Comparison of ENCODE assay signal across 3 cellular contexts in the genomic region with DNA sequence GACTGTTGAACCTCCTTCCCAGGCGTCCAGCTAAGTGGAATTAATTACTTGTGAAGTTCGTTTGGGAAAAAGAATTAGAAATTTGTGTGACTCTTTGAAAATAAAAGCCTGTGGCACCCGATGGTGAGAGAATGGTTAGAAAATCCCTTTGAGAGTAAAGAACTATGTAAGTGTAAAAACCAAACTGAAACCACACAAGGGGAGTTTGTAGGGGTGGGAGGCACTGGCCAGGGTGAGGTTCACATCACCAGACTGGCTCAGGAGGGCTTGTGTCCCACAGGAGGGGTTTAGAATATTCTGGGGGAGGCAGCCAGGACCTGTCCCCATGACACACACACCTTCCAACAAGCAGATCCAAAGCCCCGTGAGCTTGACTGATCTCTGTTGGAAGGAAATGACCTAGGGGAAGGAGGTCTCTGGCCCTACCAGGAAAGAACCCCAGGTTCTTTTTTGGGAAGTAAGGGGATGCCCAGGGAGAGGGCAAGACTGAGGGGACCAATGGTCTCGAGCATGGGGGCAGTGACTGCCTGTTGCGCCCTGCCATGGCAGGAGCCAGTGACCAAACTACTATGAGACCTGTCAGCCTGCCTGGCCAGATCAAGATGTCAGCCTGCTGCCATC.
TF ChIP-seq lines count a peak whose summit lies in the region.

No MANE protein-coding gene starts in this region.

TF ChIP-seq in GM12891, 5 proteins besides CTCF, POLR2A, EP300 and RAD21:
- TF ChIP-seq PAX5 (IDR thresholded peaks at IDR 0.05; ENCODE audit: insufficient read depth, low read length, severe bottlenecking): no peak
- no peak for TF ChIP-seq POU2F2 (IDR thresholded peaks at IDR 0.05; ENCODE audit: low read depth, low read length)
- TF ChIP-seq POLR2AphosphoS5 (IDR thresholded peaks at IDR 0.05; ENCODE audit: low read depth, low read length): no peak
- TF ChIP-seq SPI1 (IDR thresholded peaks at IDR 0.05; ENCODE audit: low read depth, low read length): no peak
- no peak for TF ChIP-seq TAF1 (IDR thresholded peaks at IDR 0.05; ENCODE audit: low read depth, low read length)
TF ChIP-seq in GM12891: peak in this region for 0.

TF ChIP-seq in GM12878, 131 proteins besides CTCF, POLR2A, EP300 and RAD21 (continues in another document):
- TF ChIP-seq BHLHE40 (IDR thresholded peaks at IDR 0.05; ENCODE audit: borderline replicate concordance in 1 of 2, low read depth in 2 of 2, low read length in 1 of 2) (peak; percentile 63 to 71; a peak in 3 of 4 replicates), MEF2B (IDR thresholded peaks at IDR 0.05; ENCODE audit: partially characterized antibody, poor library complexity, severe bottlenecking) (peak; percentile 99), IKZF1 (conservative IDR thresholded peaks at IDR 0.05) (peak; percentile 88), PAX5 (IDR thresholded peaks at IDR 0.05; ENCODE audit: borderline replicate concordance, low read depth, low read length) (peak; percentile 59; the same call in 1 of the 2 replicates), BCL11A (IDR thresholded peaks at IDR 0.05; ENCODE audit: low read depth, low read length) (peak; percentile 49; the same call in 1 of the 2 replicates), SP1 (IDR thresholded peaks at IDR 0.05; ENCODE audit: low read depth, low read length) (peak; percentile 38), POLR2AphosphoS2 (IDR thresholded peaks at IDR 0.05; ENCODE audit: low read depth, low read length) (no peak), RELA (IDR thresholded peaks at IDR 0.05; ENCODE audit: borderline replicate concordance, partially characterized antibody) (peak; percentile 22), SMAD5 (IDR thresholded peaks at IDR 0.05; ENCODE audit: low read depth) (no peak), TCF12 (IDR thresholded peaks at IDR 0.05; ENCODE audit: low read depth, low read length) (peak; percentile 73; the same call in 1 of the 2 replicates), ZNF24 (IDR thresholded peaks at IDR 0.05) (peak; percentile 7; the same call in 1 of the 2 replicates), IKZF2 (IDR thresholded peaks at IDR 0.05) (peak; percentile 84 to 86), NBN (IDR thresholded peaks at IDR 0.05) (peak; percentile 82; the same call in 1 of the 2 replicates), POLR2AphosphoS5 (IDR thresholded peaks at IDR 0.05; ENCODE audit: low read length) (peak; percentile 63), NR2C1 (IDR thresholded peaks at IDR 0.05) (no peak), MTA2 (IDR thresholded peaks at IDR 0.05; ENCODE audit: low read depth) (peak; percentile 75), SMAD1 (IDR thresholded peaks at IDR 0.05; ENCODE audit: low read depth, partially characterized antibody) (peak; percentile 83), RAD51 (IDR thresholded peaks at IDR 0.05) (peak; percentile 8; the same call in 1 of the 2 replicates), ZNF622 (IDR thresholded peaks at IDR 0.05) (no peak), JUNB (IDR thresholded peaks at IDR 0.05) (peak; percentile 70), PML (IDR thresholded peaks at IDR 0.05; ENCODE audit: low read length) (no peak), E2F8 (IDR thresholded peaks at IDR 0.05; ENCODE audit: low read depth, partially characterized antibody) (no peak), NR2F1 (conservative IDR thresholded peaks at IDR 0.05) (peak; percentile 62; the same call in 1 of the 2 replicates), BMI1 (IDR thresholded peaks at IDR 0.05; ENCODE audit: borderline replicate concordance) (peak; percentile 54; the same call in 1 of the 2 replicates)
- TF ChIP-seq, protein P1, sequence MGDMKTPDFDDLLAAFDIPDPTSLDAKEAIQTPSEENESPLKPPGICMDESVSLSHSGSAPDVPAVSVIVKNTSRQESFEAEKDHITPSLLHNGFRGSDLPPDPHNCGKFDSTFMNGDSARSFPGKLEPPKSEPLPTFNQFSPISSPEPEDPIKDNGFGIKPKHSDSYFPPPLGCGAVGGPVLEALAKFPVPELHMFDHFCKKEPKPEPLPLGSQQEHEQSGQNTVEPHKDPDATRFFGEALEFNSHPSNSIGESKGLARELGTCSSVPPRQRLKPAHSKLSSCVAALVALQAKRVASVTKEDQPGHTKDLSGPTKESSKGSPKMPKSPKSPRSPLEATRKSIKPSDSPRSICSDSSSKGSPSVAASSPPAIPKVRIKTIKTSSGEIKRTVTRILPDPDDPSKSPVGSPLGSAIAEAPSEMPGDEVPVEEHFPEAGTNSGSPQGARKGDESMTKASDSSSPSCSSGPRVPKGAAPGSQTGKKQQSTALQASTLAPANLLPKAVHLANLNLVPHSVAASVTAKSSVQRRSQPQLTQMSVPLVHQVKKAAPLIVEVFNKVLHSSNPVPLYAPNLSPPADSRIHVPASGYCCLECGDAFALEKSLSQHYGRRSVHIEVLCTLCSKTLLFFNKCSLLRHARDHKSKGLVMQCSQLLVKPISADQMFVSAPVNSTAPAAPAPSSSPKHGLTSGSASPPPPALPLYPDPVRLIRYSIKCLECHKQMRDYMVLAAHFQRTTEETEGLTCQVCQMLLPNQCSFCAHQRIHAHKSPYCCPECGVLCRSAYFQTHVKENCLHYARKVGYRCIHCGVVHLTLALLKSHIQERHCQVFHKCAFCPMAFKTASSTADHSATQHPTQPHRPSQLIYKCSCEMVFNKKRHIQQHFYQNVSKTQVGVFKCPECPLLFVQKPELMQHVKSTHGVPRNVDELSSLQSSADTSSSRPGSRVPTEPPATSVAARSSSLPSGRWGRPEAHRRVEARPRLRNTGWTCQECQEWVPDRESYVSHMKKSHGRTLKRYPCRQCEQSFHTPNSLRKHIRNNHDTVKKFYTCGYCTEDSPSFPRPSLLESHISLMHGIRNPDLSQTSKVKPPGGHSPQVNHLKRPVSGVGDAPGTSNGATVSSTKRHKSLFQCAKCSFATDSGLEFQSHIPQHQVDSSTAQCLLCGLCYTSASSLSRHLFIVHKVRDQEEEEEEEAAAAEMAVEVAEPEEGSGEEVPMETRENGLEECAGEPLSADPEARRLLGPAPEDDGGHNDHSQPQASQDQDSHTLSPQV (IDR thresholded peaks at IDR 0.05): peak; percentile 21; the same call in 1 of the 2 replicates

TF ChIP-seq in SK-N-SH treated with all-trans-retinoic acid at 6 μM for 48 hours, 23 proteins besides CTCF, POLR2A, EP300 and RAD21:
- TF ChIP-seq PPARA (CRISPR knock-in tag; IDR thresholded peaks at IDR 0.05; ENCODE audit: borderline replicate concordance): no peak
